Comparison of ENCODE assay signal across 23 cellular contexts in the genomic region with DNA sequence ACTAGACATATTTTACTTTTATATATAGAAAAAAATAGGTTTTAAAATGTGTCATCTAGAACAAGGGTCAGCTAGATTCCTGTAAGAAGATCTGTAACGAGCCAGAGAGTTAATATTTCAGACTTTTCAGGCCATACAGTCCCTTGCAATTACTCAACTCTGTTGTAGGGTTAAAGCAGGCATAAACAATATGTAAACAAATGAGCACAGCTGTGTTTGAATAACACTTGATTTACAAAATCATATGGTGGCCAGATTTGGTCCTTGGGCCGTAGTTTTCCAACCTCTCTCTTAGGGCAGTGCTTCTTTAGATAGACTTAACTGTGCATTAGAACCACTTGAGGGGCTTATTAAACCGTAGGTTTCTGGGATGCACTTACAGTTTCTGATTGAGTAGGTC.
"Had no signal": no experiment of that assay in that cellular context is flagged by ENCODE, and none has a peak within 500 bp of the region (broad histone marks: within the 10 kb centered on the region; RNA-seq: fewer than 3 reads in every experiment).

No MANE protein-coding gene starts in this region.

- ATAC-seq: foreskin keratinocyte; gastroesophageal sphincter; heart left ventricle; left lobe of liver; naive thymus-derived CD8-positive, alpha-beta T cell; sciatic nerve had no signal

- DNase-seq: dermis blood vessel endothelial cell; effector memory CD4-positive, alpha-beta T cell; erythroblast; esophagus squamous epithelium; foreskin keratinocyte; heart left ventricle; kidney; mesendoderm; midbrain; naive thymus-derived CD8-positive, alpha-beta T cell; nephron progenitor cell; nucleus accumbens; stimulated activated CD4-positive, alpha-beta T cell treated with anti-CD3 and anti-CD28 coated beads, Interleukin-12 subunit alpha, Interleukin-12 subunit beta, amount 100 ng/mL, for 4 hours; stimulated activated CD4-positive, alpha-beta T cell treated with anti-CD3 and anti-CD28 coated beads, Interleukin-1b, Interleukin-23, amount 100 ng/mL, for 48 hours; stimulated activated CD4-positive, alpha-beta T cell treated with anti-CD3 and anti-CD28 coated beads, Interleukin-4, amount 100 ng/mL, for 1 hour; stimulated activated CD8-positive, alpha-beta memory T cell treated with anti-CD3 and anti-CD28 coated beads, Interleukin-4, amount 100 ng/mL, for 48 hours; stimulated activated naive CD4-positive, alpha-beta T cell treated with Interleukin-2 at 50 U/mL for 16 hours; stomach; thyroid gland; trophoblast cell had no signal

- H3K9me3 Mint-ChIP-seq: naive thymus-derived CD8-positive, alpha-beta T cell; nephron progenitor cell had no signal

- H3K27me3 Mint-ChIP-seq: naive thymus-derived CD8-positive, alpha-beta T cell had no signal

- H3K4me1 Mint-ChIP-seq: nephron progenitor cell had no signal

- H3K27ac Mint-ChIP-seq: naive thymus-derived CD8-positive, alpha-beta T cell; nephron progenitor cell had no signal

- FAIRE-seq: kidney had no signal

- H3K4me3 Mint-ChIP-seq: naive thymus-derived CD8-positive, alpha-beta T cell; nephron progenitor cell had no signal
